In the genomic region with DNA sequence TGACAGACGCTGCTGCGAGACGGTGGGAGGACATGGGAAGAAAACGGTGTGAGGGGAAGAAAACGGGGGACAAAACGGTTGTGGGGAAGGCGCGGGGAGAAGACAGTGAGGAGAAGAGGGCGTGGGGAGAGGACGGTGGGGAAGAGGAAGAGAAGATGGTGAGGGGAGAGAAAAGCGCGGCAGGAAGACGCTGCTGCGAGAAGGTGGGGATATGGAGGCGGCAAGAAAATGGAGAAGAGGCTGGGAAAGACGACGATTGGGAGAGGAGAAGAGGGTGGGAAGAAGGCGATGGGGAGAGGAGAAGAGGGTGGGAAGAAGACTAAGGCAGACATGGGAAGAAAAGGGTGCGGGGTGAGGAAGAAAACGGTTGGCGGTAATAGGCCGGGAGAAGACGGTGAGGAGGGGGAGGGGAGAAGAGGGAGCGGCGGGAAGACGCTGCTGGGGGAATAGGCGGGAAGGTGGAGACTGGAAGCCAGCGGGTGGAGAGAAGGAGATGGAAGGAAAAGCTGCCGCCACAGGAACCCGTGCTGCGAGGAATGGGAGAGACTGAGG, we compare ENCODE assay signal across 11 cellular contexts. TPM values are rescaled to one million over a fixed set of nuclear protein-coding genes. Genes with fewer than 3 reads are reported as not detected.
DNase-seq lines count a peak whose midpoint lies in the region; FAIRE-seq and TF ChIP-seq lines count a peak whose summit lies in the region.
"Not testable (repeated sequence)": the region's sequence is repeated elsewhere in the genome, so short reads cannot be mapped to it uniquely, and the experiment has no call there.
"Had no signal": no experiment of that assay in that cellular context is flagged by ENCODE, and none has a peak within 500 bp of the region (broad histone marks: within the 10 kb centered on the region; RNA-seq: fewer than 3 reads in every experiment).

No MANE protein-coding gene starts in this region.

- peak; percentile 95 for FAIRE-seq in urothelium cell line (lab: Jason Lieb, UNC)

- H3K27me3 Mint-ChIP-seq in activated naive CD8-positive, alpha-beta T cell = not testable (repeated sequence)

- H3K27ac Mint-ChIP-seq in activated naive CD8-positive, alpha-beta T cell = not testable (repeated sequence)

- DNase-seq in Caki2 (ENCODE audit: low read depth) = peak; percentile 59
- not testable (repeated sequence) for DNase-seq in HL-60 (ENCODE audit: low read depth in 1 of 2, low spot score in 1 of 2); SK-N-MC (ENCODE audit: low read depth, low spot score); esophagus squamous epithelium (lab: John Stamatoyannopoulos, UW); urothelium cell line (ENCODE audit: low spot score)

- not testable (repeated sequence) for H3K9me3 Mint-ChIP-seq in activated naive CD8-positive, alpha-beta T cell (ENCODE audit: low read depth)

- H3K27ac ChIP-seq in HL-60 (replicated peaks); SK-N-MC; esophagus squamous epithelium; iPS-18a (ENCODE audit: low read length): not testable (repeated sequence)

- in situ Hi-C loops in Caki2 (cut with HindIII; ENCODE audit: low pct_unique_long_range_greater_than_20kb, low sequenced_read_pairs) = not testable (repeated sequence)

- not testable (repeated sequence) for H3K36me3 Mint-ChIP-seq in activated naive CD8-positive, alpha-beta T cell

- not testable (repeated sequence) for H3K9me3 ChIP-seq in SK-N-MC (ENCODE audit: low read depth, low read length); esophagus squamous epithelium; iPS-18a (ENCODE audit: control insufficient read depth, low read depth, low read length); neuron (ENCODE audit: low read length)

- intact Hi-C loops in esophagus squamous epithelium (cut with DNase I) = not testable (repeated sequence)

- TF ChIP-seq CTCF in HL-60 (IDR thresholded peaks at IDR 0.05; ENCODE audit: insufficient read depth, low read length); esophagus squamous epithelium (IDR thresholded peaks at IDR 0.05): not testable (repeated sequence)

- not testable (repeated sequence) for H3K36me3 ChIP-seq in SK-N-MC (ENCODE audit: insufficient read depth, low read length); esophagus squamous epithelium; iPS-18a (ENCODE audit: control insufficient read depth, low read depth, low read length); neuron (ENCODE audit: insufficient read depth, low read length)

- TF ChIP-seq POLR2A in esophagus squamous epithelium (IDR thresholded peaks at IDR 0.05) = not testable (repeated sequence)

- not testable (repeated sequence) for H3K4me1 Mint-ChIP-seq in activated naive CD8-positive, alpha-beta T cell (ENCODE audit: low read depth)

- H3K4me3 ChIP-seq in HL-60 (replicated peaks; ENCODE audit: insufficient read depth, low read length) = peak overlapping the region; percentile 24
- peak overlapping the region; percentile 72 for H3K4me3 ChIP-seq in SK-N-MC
- H3K4me3 ChIP-seq in esophagus squamous epithelium = peak overlapping the region in 3 of 4 donors; percentile 19 to 45 (median 35)
- H3K4me3 ChIP-seq in iPS-18a (ENCODE audit: low read length) = peak overlapping the region; percentile 54
- peak overlapping the region; percentile 61 for H3K4me3 ChIP-seq in neuron (ENCODE audit: low read length)

- H3K9ac ChIP-seq in SK-N-MC (ENCODE audit: insufficient read length) (peak overlapping the region; percentile 53), iPS-18a (ENCODE audit: low read length) (peak overlapping the region; percentile 52)

- H2AFZ ChIP-seq in neuron (ENCODE audit: low read depth, low read length) = not testable (repeated sequence)

- peak overlapping the region; percentile 54 for H3K4me3 Mint-ChIP-seq in activated naive CD8-positive, alpha-beta T cell

- H3K4me1 ChIP-seq in esophagus squamous epithelium; iPS-18a (ENCODE audit: control insufficient read depth, low read depth, low read length); neuron (ENCODE audit: insufficient read depth, low read length): not testable (repeated sequence)

- WGBS in esophagus squamous epithelium, 2 donors = 0% methylated on average over 4 to 13 of the region's 31 CpGs

- not testable (repeated sequence) for H3K27me3 ChIP-seq in HL-60 (ENCODE audit: insufficient read depth, poor library complexity, severe bottlenecking); esophagus squamous epithelium; iPS-18a (ENCODE audit: control insufficient read depth, insufficient read depth, low read length); neuron (ENCODE audit: insufficient read depth, low read length)

RNA-seq across cellular contexts. Expression of gene CDRT15L2, which starts 46.9 kb away (rescaled TPM):
- total RNA-seq in Caki2 (2014; rRNA removed; shearing (Covaris generic); ENCODE audit: low replicate concordance) = not detected in 2 replicates
- total RNA-seq in esophagus squamous epithelium = not detected
- total RNA-seq: cerebellum, glomerular endothelial cell, H1 had no signal
